11 cellular contexts compared by ENCODE assay signal in genomic region chr3:57646723-57647122, GRCh38. TPM values are rescaled to one million over a fixed set of nuclear protein-coding genes. Genes with fewer than 3 reads are reported as not detected.
DNase-seq lines count a peak whose midpoint lies in the region; ATAC-seq, FAIRE-seq and TF ChIP-seq lines count a peak whose summit lies in the region.
"Had no signal": no experiment of that assay in that cellular context is flagged by ENCODE, and none has a peak within 500 bp of the region (broad histone marks: within the 10 kb centered on the region; RNA-seq: fewer than 3 reads in every experiment).

No MANE protein-coding gene starts in this region.

- H2BK120ac ChIP-seq in neuronal stem cell (ENCODE audit: low read depth, low read length): no peak overlapping the region

- BruUV-seq in mammary epithelial cell (replicated peaks; lab: Mats Ljungman, UMichigan): no TSS peak

- intact Hi-C loops in mammary epithelial cell (cut with micrococcal nuclease) (loop anchor here (1.0 to 2.0 kb wide), 3 partner anchors 111 to 206 kb away; no protein-coding TSS in a partner anchor), kidney (cut with DNase I) (no loop called here)

- H3K4ac ChIP-seq in neuronal stem cell (ENCODE audit: low read length): no peak overlapping the region

- H3K27me3 ChIP-seq in mammary epithelial cell (ENCODE audit: insufficient read depth, low read length) (no peaks in the 10 kb centered on the region), neuronal stem cell (ENCODE audit: control insufficient read depth in 3 of 3, insufficient read depth in 3 of 3, low read depth in 1 of 3, low read length in 3 of 3) (no peaks in the 10 kb centered on the region)

- no peak overlapping the region for H2BK5ac ChIP-seq in neuronal stem cell (ENCODE audit: low read length)

- no peak overlapping the region for H2AK5ac ChIP-seq in neuronal stem cell (ENCODE audit: low read depth, low read length)

- H3K27ac ChIP-seq in mammary epithelial cell (ENCODE audit: insufficient read depth, low read depth, low read length) (peak overlapping the region; percentile 29), kidney (ENCODE audit: low read depth in 2 of 2, low read length in 2 of 2) (no peak overlapping the region), neuronal stem cell (replicated peaks; ENCODE audit: low read length) (no peak overlapping the region)

- H3K14ac ChIP-seq in neuronal stem cell (ENCODE audit: low read length): no peak overlapping the region

- no peak overlapping the region for H2BK15ac ChIP-seq in neuronal stem cell (ENCODE audit: low read length)

- ATAC-seq in GM21526 (IDR thresholded peaks at IDR 0.05; ENCODE audit: low FRiP score, unreplicated experiment): no peak

- 68% methylated on average over 2 of the region's 2 CpGs for WGBS in mammary epithelial cell (ENCODE audit: low coverage, missing lambda C conversion rate)
- WGBS in neuronal stem cell (ENCODE audit: extremely low coverage in 2 of 2, insufficient read length in 2 of 2, insufficient replicate concordance in 1 of 2), 2 donors: no CpG with 5 or more reads among the region's 2 CpGs

- CTCF ChIA-PET in mammary epithelial cell (lab: Charles Lee; ENCODE audit: low non-redundant PET): no interaction called here

- H3K9ac ChIP-seq in mammary epithelial cell (ENCODE audit: insufficient read depth, low read length) (no peak overlapping the region), kidney (ENCODE audit: low read length in 2 of 2) (no peak overlapping the region), neuronal stem cell (ENCODE audit: low read depth, low read length, poor library complexity) (no peak overlapping the region)

- no peak overlapping the region for H3K18ac ChIP-seq in neuronal stem cell (ENCODE audit: low read length)

- in situ Hi-C loops in mammary epithelial cell (cut with MboI; ENCODE audit: low sequenced_read_pairs in 2 of 2): no loop called here

- no peak overlapping the region for H2BK12ac ChIP-seq in neuronal stem cell (ENCODE audit: low read length)

- H4K8ac ChIP-seq in neuronal stem cell (ENCODE audit: low read depth, low read length): no peak overlapping the region

- no peaks in the 10 kb centered on the region for H4K20me1 ChIP-seq in mammary epithelial cell (ENCODE audit: insufficient read depth, low read length)

- H2AFZ ChIP-seq in mammary epithelial cell (ENCODE audit: low read depth, low read length): no peak overlapping the region
- H2AFZ ChIP-seq in neuronal stem cell (ENCODE audit: low read length): no peak overlapping the region

- DNase-seq in AG08395 (ENCODE audit: low spot score) (peak; percentile 54), HT-29 (ENCODE audit: low spot score) (peak; percentile 37), mammary epithelial cell (peak; percentile 78), kidney (peak; percentile 11), neuronal stem cell (ENCODE audit: low spot score) (no peak), GM19240 (ENCODE audit: insufficient read length, low spot score) (no peak)
- DNase-seq in activated CD8-positive, alpha-beta memory T cell treated with anti-CD3 and anti-CD28 coated beads for 24 hours: no peak
- DNase-seq: DND-41; NCI-H510A; stimulated activated CD4-positive, alpha-beta T cell treated with anti-CD3 and anti-CD28 coated beads, Interleukin-2, amount 100 ng/mL, for 48 hours had no signal

- H3K4me2 ChIP-seq in mammary epithelial cell (ENCODE audit: insufficient read depth, low read depth, low read length) (peak overlapping the region; percentile 12), neuronal stem cell (ENCODE audit: insufficient read depth, low read length, poor library complexity, severe bottlenecking) (no peak overlapping the region)

- H4K91ac ChIP-seq in neuronal stem cell (ENCODE audit: low read depth, low read length, poor library complexity): no peak overlapping the region

- TF ChIP-seq CTCF in mammary epithelial cell (conservative IDR thresholded peaks at IDR 0.05 in 1 of 2, IDR thresholded peaks at IDR 0.05 in 1 of 2; ENCODE audit: extremely low read depth in 1 of 2, insufficient read depth in 1 of 2, low read depth in 1 of 2, low read length in 2 of 2): peak in 1 of 2 donors; percentile 44
- TF ChIP-seq CTCF in kidney (IDR thresholded peaks at IDR 0.05; ENCODE audit: borderline replicate concordance, extremely low read depth, insufficient read depth): no peak

- H3K23ac ChIP-seq in neuronal stem cell (ENCODE audit: low read depth, low read length, poor library complexity): no peak overlapping the region

- dilution Hi-C loops in mammary epithelial cell (cut with HindIII; ENCODE audit: low sequenced_read_pairs): no loop called here

- H3K79me1 ChIP-seq in neuronal stem cell (ENCODE audit: low read depth, low read length): no peaks in the 10 kb centered on the region

- FAIRE-seq in kidney (lab: Jason Lieb, UNC): no peak

- H3K36me3 ChIP-seq in mammary epithelial cell (ENCODE audit: insufficient read depth, low read length) (peaks cover 10% of the 10 kb centered on the region), kidney (ENCODE audit: control insufficient read depth in 1 of 2, insufficient read depth in 2 of 2, low read length in 2 of 2) (peaks cover 4 to 6% of the 10 kb centered on the region in 2 donors), neuronal stem cell (replicated peaks in 1 of 2; ENCODE audit: control insufficient read depth in 2 of 2, insufficient read depth in 2 of 2, low read length in 2 of 2) (peaks cover 4 to 58% of the 10 kb centered on the region in 2 donors)

- peaks cover 23% of the 10 kb centered on the region for H3K79me2 ChIP-seq in mammary epithelial cell (ENCODE audit: insufficient read depth, low read length)

- no peak overlapping the region for H3K4me3 ChIP-seq in mammary epithelial cell (replicated peaks in 1 of 3; ENCODE audit: insufficient read depth in 1 of 3, low read depth in 2 of 3, low read length in 3 of 3)
- H3K4me3 ChIP-seq in kidney (ENCODE audit: low read length in 2 of 2): no peak overlapping the region
- no peak overlapping the region for H3K4me3 ChIP-seq in neuronal stem cell (ENCODE audit: low read length in 2 of 2)

- H3K4me1 ChIP-seq in mammary epithelial cell (ENCODE audit: insufficient read depth, low read length) (peaks cover 3% of the 10 kb centered on the region), kidney (ENCODE audit: control insufficient read depth in 1 of 2, insufficient read depth in 1 of 2, low read depth in 1 of 2, low read length in 2 of 2) (no peaks in the 10 kb centered on the region), neuronal stem cell (ENCODE audit: control insufficient read depth in 2 of 2, insufficient read depth in 1 of 2, low read depth in 1 of 2, low read length in 2 of 2) (no peaks in the 10 kb centered on the region)

- H3K9me3 ChIP-seq in mammary epithelial cell (replicated peaks; ENCODE audit: insufficient read depth, low read length) (peaks cover 4% of the 10 kb centered on the region), kidney (ENCODE audit: control insufficient read depth in 1 of 2, low read length in 2 of 2) (peaks cover 3 to 8% of the 10 kb centered on the region in 2 donors), neuronal stem cell (replicated peaks in 1 of 2; ENCODE audit: control insufficient read depth in 2 of 2, insufficient read depth in 1 of 2, low read depth in 1 of 2, low read length in 2 of 2) (peaks cover 0 to 10% of the 10 kb centered on the region in 2 donors)

RNA-seq across cellular contexts. Expression of gene DENND6A, which starts 46.2 kb away (rescaled TPM):
- total RNA-seq in HT-29 (2014; rRNA removed; shearing (Covaris generic)): 6.8 and 7.8 TPM in 2 replicates
- total RNA-seq in mammary epithelial cell (10 to 100 TPM; 26.3 to 29.2 TPM), kidney (38.4 TPM)
- polyA plus RNA-seq in mammary epithelial cell (10.3 TPM), kidney (ENCODE audit: insufficient read depth, low read depth, low replicate concordance) (7.8 TPM)
- polyA minus RNA-seq in mammary epithelial cell: 59.1 TPM
- polyA plus RNA-seq in neuronal stem cell (2013, experiment 1 of 2): 13.1 TPM
- polyA plus RNA-seq in neuronal stem cell (2013, experiment 2 of 2): 13.1 TPM

RNA-seq across cellular contexts. Expression of gene ARF4, which starts 49.6 kb away (rescaled TPM):
- total RNA-seq in HT-29 (2014; rRNA removed; shearing (Covaris generic)): 64.8 and 69.6 TPM in 2 replicates
- total RNA-seq in mammary epithelial cell (100 to 1,000 TPM; 202 to 208 TPM), kidney (123 TPM)
- polyA plus RNA-seq in mammary epithelial cell (218 TPM), kidney (ENCODE audit: insufficient read depth, low read depth, low replicate concordance) (131 TPM)
- polyA minus RNA-seq in mammary epithelial cell: 407 TPM
- 201 TPM for polyA plus RNA-seq in neuronal stem cell (2013, experiment 1 of 2)
- polyA plus RNA-seq in neuronal stem cell (2013, experiment 2 of 2): 197 TPM

Comparison
In these comparisons a context has a peak if more than half of its experiments do, and no peak if none do; other contexts are left out.
1. DNase-seq: peak in AG08395 (single experiment), HT-29 (single experiment), mammary epithelial cell (single experiment) and kidney (single experiment); none in neuronal stem cell (single experiment), GM19240 (single experiment) and activated CD8-positive, alpha-beta memory T cell treated with anti-CD3 and anti-CD28 coated beads for 24 hours (single experiment).